ENCODE assay signal across 1 cellular context in the genomic region with DNA sequence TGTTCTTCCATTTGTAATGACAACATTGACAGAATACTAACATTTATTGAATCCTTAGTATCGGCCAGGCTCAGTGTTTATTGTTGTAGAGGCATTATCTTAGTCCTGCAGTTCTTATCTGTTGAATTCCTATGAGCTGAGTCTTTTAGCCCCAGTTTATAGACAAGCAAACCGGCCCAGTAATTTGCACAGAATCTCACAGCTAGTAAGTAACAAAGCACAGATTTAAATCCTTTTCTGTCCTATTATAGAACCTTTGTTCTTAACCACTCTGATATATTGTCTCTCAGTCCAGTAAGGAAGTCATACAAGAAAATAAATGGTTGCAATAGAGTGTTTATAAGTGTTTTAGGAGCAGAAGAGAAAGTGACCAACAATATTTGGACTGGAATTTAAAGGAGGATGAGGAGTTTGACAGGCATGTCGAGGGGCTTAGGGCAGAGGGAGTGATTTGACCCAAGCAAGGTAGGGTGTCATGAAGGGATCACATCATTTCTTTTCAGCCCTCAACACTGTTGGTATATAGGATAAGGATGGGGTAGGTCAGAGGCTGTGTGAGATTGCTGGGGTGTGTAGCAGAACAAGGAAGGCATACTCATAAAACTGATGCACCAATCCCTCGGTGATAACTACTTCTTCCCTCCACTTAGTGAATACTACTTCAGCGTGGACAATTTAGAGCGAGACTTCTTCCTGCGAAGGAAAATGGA.
A peak's percentile ranks its signal among the peaks of the same experiment; 100 is the strongest.
TF ChIP-seq lines count a peak whose summit lies in the region.

No MANE protein-coding gene starts in this region.

TF ChIP-seq in HEK293, 187 proteins besides CTCF, POLR2A, EP300 and RAD21 (continued from another document):
- peak; percentile 62; the same call in 1 of the 2 replicates for TF ChIP-seq GFI1B (tag by site-specific recombination; IDR thresholded peaks at IDR 0.05)
- peak; percentile 55 for TF ChIP-seq ZXDB (tag by site-specific recombination; IDR thresholded peaks at IDR 0.05)
- TF ChIP-seq, protein P1, sequence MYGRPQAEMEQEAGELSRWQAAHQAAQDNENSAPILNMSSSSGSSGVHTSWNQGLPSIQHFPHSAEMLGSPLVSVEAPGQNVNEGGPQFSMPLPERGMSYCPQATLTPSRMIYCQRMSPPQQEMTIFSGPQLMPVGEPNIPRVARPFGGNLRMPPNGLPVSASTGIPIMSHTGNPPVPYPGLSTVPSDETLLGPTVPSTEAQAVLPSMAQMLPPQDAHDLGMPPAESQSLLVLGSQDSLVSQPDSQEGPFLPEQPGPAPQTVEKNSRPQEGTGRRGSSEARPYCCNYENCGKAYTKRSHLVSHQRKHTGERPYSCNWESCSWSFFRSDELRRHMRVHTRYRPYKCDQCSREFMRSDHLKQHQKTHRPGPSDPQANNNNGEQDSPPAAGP (tag by site-specific recombination; IDR thresholded peaks at IDR 0.05): no peak
